Comparison of ENCODE assay signal across 1 cellular context in the genomic region with DNA sequence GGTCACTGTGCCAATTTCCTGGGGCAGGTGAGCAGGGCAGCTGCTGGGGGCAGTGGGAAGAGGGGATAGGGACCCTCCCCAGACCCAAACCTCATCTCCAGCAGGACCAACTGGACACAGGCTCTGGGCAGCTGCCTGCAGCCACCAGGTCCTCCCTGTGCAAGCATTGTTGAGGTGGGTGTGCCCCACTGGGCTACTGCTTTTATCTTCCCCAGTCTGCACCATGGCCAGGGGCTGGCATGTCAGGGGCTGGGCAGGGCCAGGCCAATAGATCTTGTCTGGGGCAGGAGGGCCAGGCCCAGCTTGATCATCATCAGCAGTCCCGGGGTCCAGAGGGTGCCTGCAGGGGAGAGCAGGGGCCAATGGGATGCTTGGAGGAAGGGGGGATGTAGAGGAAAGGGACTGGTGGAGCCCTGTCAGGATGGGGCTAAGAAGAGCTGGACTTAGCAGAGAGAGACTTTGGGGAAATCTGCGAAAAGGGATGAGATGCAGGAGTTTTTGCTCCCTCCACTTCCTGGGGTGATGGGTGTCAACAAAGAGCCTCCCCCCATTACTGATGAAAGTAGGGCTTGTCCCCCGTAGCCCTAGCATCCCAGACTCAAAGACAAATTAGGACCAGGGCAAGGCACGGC.
TF ChIP-seq lines count a peak whose summit lies in the region.

No MANE protein-coding gene starts in this region.

TF ChIP-seq in H1, 55 proteins besides CTCF, POLR2A, EP300 and RAD21:
- TF ChIP-seq FOSL1 (IDR thresholded peaks at IDR 0.05; ENCODE audit: insufficient read depth, low read depth, low read length) (no peak), EGR1 (IDR thresholded peaks at IDR 0.05; ENCODE audit: borderline replicate concordance, low read depth, low read length) (no peak), SIX5 (IDR thresholded peaks at IDR 0.05; ENCODE audit: low read depth, low read length) (no peak), SP2 (IDR thresholded peaks at IDR 0.05; ENCODE audit: low read length) (no peak), SIRT6 (IDR thresholded peaks at IDR 0.05; ENCODE audit: low read length) (no peak), CEBPB (IDR thresholded peaks at IDR 0.05; ENCODE audit: low read depth, low read length) (no peak), GTF2F1 (IDR thresholded peaks at IDR 0.05; ENCODE audit: borderline replicate concordance, low read depth, low read length) (no peak), CBX8 (IDR thresholded peaks at IDR 0.05; ENCODE audit: borderline replicate concordance, low read depth, low read length) (no peak), RNF2 (IDR thresholded peaks at IDR 0.05; ENCODE audit: borderline replicate concordance, low read depth, low read length, missing control alignments, poor library complexity, severe bottlenecking) (no peak), BRCA1 (IDR thresholded peaks at IDR 0.05; ENCODE audit: low read depth, low read length) (no peak), RXRA (IDR thresholded peaks at IDR 0.05; ENCODE audit: insufficient read depth, low read depth, low read length) (no peak), EZH2 (IDR thresholded peaks at IDR 0.05; ENCODE audit: low read depth, low read length, severe bottlenecking) (no peak), TCF12 (IDR thresholded peaks at IDR 0.05; ENCODE audit: low read depth, low read length) (no peak), CHD2 (IDR thresholded peaks at IDR 0.05; ENCODE audit: low read length) (no peak), NRF1 (IDR thresholded peaks at IDR 0.05; ENCODE audit: low read depth, low read length) (no peak)
- TF ChIP-seq, protein P1, sequence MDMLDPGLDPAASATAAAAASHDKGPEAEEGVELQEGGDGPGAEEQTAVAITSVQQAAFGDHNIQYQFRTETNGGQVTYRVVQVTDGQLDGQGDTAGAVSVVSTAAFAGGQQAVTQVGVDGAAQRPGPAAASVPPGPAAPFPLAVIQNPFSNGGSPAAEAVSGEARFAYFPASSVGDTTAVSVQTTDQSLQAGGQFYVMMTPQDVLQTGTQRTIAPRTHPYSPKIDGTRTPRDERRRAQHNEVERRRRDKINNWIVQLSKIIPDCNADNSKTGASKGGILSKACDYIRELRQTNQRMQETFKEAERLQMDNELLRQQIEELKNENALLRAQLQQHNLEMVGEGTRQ (IDR thresholded peaks at IDR 0.05; ENCODE audit: low read length): no peak
